ENCODE assay signal across 1 cellular context in the genomic region with DNA sequence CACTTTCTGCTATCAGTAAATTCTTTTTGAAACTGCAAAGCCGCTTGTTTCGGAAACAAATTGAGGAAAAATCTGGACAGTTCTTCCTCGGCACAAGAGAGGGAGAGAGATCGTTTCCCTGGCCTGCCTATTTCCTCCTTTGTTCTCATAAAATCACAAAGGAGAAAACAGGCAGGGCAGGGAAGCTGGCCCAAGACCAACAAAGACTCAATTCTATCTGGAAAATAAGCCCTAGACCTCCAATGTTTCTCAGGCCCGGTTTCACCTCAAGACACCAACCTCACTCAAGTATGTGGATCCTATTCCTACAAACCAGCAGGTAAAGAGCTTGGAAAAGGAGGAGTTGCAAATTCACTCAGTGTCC.
TF ChIP-seq lines count a peak whose summit lies in the region.

No MANE protein-coding gene starts in this region.

TF ChIP-seq in endothelial cell of umbilical vein, 7 proteins besides CTCF, POLR2A, EP300 and RAD21 (continued from another document):
- TF ChIP-seq JUN (IDR thresholded peaks at IDR 0.05; ENCODE audit: borderline replicate concordance, insufficient read depth, insufficient read length, low read depth) (no peak), EZH2 (IDR thresholded peaks at IDR 0.05; ENCODE audit: borderline replicate concordance, low read depth, low read length, severe bottlenecking) (no peak)
